Comparison of ENCODE assay signal across 21 cellular contexts in the genomic region with DNA sequence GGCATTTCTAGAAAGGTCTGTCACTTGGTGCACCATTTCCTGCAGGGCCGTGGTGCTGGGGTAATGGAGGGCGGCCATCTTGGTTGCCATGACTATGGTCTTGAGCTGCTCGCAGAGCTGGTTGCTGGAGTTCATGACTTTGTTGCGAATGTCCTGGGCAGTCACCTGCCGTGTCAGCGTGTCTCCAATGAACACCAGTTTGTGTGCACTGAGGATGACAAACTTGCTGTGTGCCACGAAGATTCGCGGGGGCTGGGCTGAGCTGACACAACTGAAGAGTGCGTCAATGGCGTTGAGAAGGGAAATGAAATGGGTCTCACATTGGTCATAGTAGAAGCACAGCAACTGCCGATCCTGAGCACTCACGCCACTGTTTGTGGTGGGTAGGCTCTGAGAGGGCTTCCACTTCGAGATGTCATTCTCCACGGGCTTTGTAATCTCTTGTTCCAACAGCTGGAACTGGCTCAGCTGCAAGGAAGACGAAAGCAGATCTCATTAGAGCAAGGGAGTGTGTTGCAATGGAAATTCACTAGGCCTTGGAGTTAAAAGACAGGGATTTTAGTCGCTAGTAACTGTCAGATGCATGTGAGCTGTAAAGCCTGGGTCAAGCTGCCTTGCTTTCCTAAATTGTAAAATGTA.
"Had no signal": no experiment of that assay in that cellular context is flagged by ENCODE, and none has a peak within 500 bp of the region (broad histone marks: within the 10 kb centered on the region; RNA-seq: fewer than 3 reads in every experiment).

No MANE protein-coding gene starts in this region.

- ATAC-seq: activated T-cell treated with anti-CD3 and anti-CD28 coated beads, Interleukin-2, amount 50 U/mL, for 4 hours; stimulated activated effector memory CD8-positive, alpha-beta T cell treated with anti-CD3 and anti-CD28 coated beads, Interleukin-12 subunit alpha, Interleukin-12 subunit beta, amount 100 ng/mL, for 72 hours had no signal

- H3K4me1 Mint-ChIP-seq: nephron had no signal

- H3K27me3 ChIP-seq: dorsolateral prefrontal cortex had no signal

- H3K9me3 Mint-ChIP-seq: stimulated activated effector memory CD8-positive, alpha-beta T cell treated with anti-CD3 and anti-CD28 coated beads, Interleukin-12 subunit alpha, Interleukin-12 subunit beta, amount 100 ng/mL, for 72 hours; T-helper 1 cell treated with Interleukin-12 subunit alpha and Interleukin-12 subunit beta and Interleukin-4 antibody, amounts not matched to agents 30 μg/mL and 1 μg/mL, for 36 hours had no signal

- H3K27me3 Mint-ChIP-seq: brain, progenitor cell of endocrine pancreas had no signal

- H3K4me3 ChIP-seq: dorsolateral prefrontal cortex, thoracic aorta had no signal

- FAIRE-seq: colon had no signal

- H3K9me3 ChIP-seq: thoracic aorta had no signal

- H3K4me3 Mint-ChIP-seq: activated naive CD4-positive, alpha-beta T cell treated with anti-CD3 and anti-CD28 coated beads for 36 hours; activated T-cell treated with anti-CD3 and anti-CD28 coated beads, Interleukin-2, amount 50 U/mL, for 4 hours; brain; nephron; stimulated activated effector memory CD8-positive, alpha-beta T cell treated with anti-CD3 and anti-CD28 coated beads, Interleukin-12 subunit alpha, Interleukin-12 subunit beta, amount 100 ng/mL, for 72 hours; T-helper 1 cell treated with Interleukin-12 subunit alpha and Interleukin-12 subunit beta and Interleukin-4 antibody, amounts not matched to agents 30 μg/mL and 1 μg/mL, for 36 hours had no signal

- H3K27ac Mint-ChIP-seq: activated naive CD4-positive, alpha-beta T cell treated with anti-CD3 and anti-CD28 coated beads for 36 hours; brain; nephron; progenitor cell of endocrine pancreas; stimulated activated effector memory CD8-positive, alpha-beta T cell treated with anti-CD3 and anti-CD28 coated beads, Interleukin-12 subunit alpha, Interleukin-12 subunit beta, amount 100 ng/mL, for 72 hours; T-helper 1 cell treated with Interleukin-12 subunit alpha and Interleukin-12 subunit beta and Interleukin-4 antibody, amounts not matched to agents 30 μg/mL and 1 μg/mL, for 36 hours had no signal

- DNase-seq: activated CD4-positive, alpha-beta T cell treated with anti-CD3 and anti-CD28 coated beads, Interleukin-2, amount 50 U/mL, for 1 hour; activated CD4-positive, CD25-positive, alpha-beta regulatory T cell treated with anti-CD3 and anti-CD28 coated beads, Interleukin-2, amount 50 U/mL, for 72 hours; activated CD8-positive, alpha-beta memory T cell treated with anti-CD3 and anti-CD28 coated beads, Interleukin-2, amount 50 U/mL, for 4 hours; activated naive CD4-positive, alpha-beta T cell treated with anti-CD3 and anti-CD28 coated beads for 36 hours; activated T-cell treated with anti-CD3 and anti-CD28 coated beads, Interleukin-2, amount 50 U/mL, for 4 hours; anterior cingulate cortex; central memory CD4-positive, alpha-beta T cell; dorsolateral prefrontal cortex; foreskin melanocyte; mesenchymal stem cell; occipital lobe; stimulated activated CD4-positive, alpha-beta T cell treated with anti-CD3 and anti-CD28 coated beads, Interleukin-4, amount 100 ng/mL, for 24 hours had no signal

- H3K27ac ChIP-seq: dorsolateral prefrontal cortex, epithelial cell of prostate, thoracic aorta, VCaP had no signal
